12 cellular contexts compared by ENCODE assay signal in genomic region chr18:42882146-42882545, GRCh38.
DNase-seq lines count a peak whose midpoint lies in the region.
"Had no signal": no experiment of that assay in that cellular context is flagged by ENCODE, and none has a peak within 500 bp of the region (broad histone marks: within the 10 kb centered on the region; RNA-seq: fewer than 3 reads in every experiment).

No MANE protein-coding gene starts in this region.

- DNase-seq in HCEC 1CT (peak; percentile 69), OCI-M1 (lab: John Stamatoyannopoulos, UW) (peak; percentile 9), iris pigment epithelial cell (ENCODE audit: low read depth) (peak; percentile 14), stromal cell of bone marrow (ENCODE audit: low read depth) (peak; percentile 12), HK-2 (ENCODE audit: unreplicated experiment) (no peak)
- no peak for DNase-seq in T-helper 2 cell treated with Interferon-gamma antibody and Interleukin-4, amounts not matched to agents 5 μg/mL and 100 μg/mL, for 36 hours (ENCODE audit: low spot score)
- DNase-seq in activated effector memory CD4-positive, alpha-beta T cell treated with anti-CD3 and anti-CD28 coated beads, Interleukin-2, amount 50 U/mL, for 16 hours = no peak
- DNase-seq: CD4-positive, alpha-beta memory T cell; DMS153; DMS79 treated with DMSO at 0.1 percent for 48 hours; EL had no signal

- H3K27me3 Mint-ChIP-seq in T-helper 2 cell treated with Interferon-gamma antibody and Interleukin-4, amounts not matched to agents 5 μg/mL and 100 μg/mL, for 36 hours (ENCODE audit: low read depth) = no peaks in the 10 kb centered on the region
- H3K27me3 Mint-ChIP-seq: B cell had no signal

- peaks cover 32% of the 10 kb centered on the region for H3K9me3 Mint-ChIP-seq in T-helper 2 cell treated with Interferon-gamma antibody and Interleukin-4, amounts not matched to agents 5 μg/mL and 100 μg/mL, for 36 hours

- no peaks in the 10 kb centered on the region for H3K4me1 Mint-ChIP-seq in T-helper 2 cell treated with Interferon-gamma antibody and Interleukin-4, amounts not matched to agents 5 μg/mL and 100 μg/mL, for 36 hours (ENCODE audit: low read depth)
- H3K4me1 Mint-ChIP-seq: B cell; CD4-positive, alpha-beta memory T cell had no signal

- no peaks in the 10 kb centered on the region for H3K36me3 Mint-ChIP-seq in T-helper 2 cell treated with Interferon-gamma antibody and Interleukin-4, amounts not matched to agents 5 μg/mL and 100 μg/mL, for 36 hours (ENCODE audit: low read depth)
- H3K36me3 Mint-ChIP-seq: CD4-positive, alpha-beta memory T cell had no signal

- no peak overlapping the region for H3K27ac Mint-ChIP-seq in T-helper 2 cell treated with Interferon-gamma antibody and Interleukin-4, amounts not matched to agents 5 μg/mL and 100 μg/mL, for 36 hours
- H3K27ac Mint-ChIP-seq: B cell; CD4-positive, alpha-beta memory T cell had no signal

- H3K4me3 Mint-ChIP-seq in T-helper 2 cell treated with Interferon-gamma antibody and Interleukin-4, amounts not matched to agents 5 μg/mL and 100 μg/mL, for 36 hours = no peak overlapping the region
- H3K4me3 Mint-ChIP-seq: B cell; CD4-positive, alpha-beta memory T cell had no signal

Comparison
In these comparisons a context has a peak if more than half of its experiments do, and no peak if none do; other contexts are left out.
1. DNase-seq: peak in HCEC 1CT (single experiment), OCI-M1 (single experiment), iris pigment epithelial cell (single experiment) and stromal cell of bone marrow (single experiment); none in T-helper 2 cell treated with Interferon-gamma antibody and Interleukin-4, amounts not matched to agents 5 μg/mL and 100 μg/mL, for 36 hours (single experiment), HK-2 (single experiment) and activated effector memory CD4-positive, alpha-beta T cell treated with anti-CD3 and anti-CD28 coated beads, Interleukin-2, amount 50 U/mL, for 16 hours (single experiment).